In the genomic region with DNA sequence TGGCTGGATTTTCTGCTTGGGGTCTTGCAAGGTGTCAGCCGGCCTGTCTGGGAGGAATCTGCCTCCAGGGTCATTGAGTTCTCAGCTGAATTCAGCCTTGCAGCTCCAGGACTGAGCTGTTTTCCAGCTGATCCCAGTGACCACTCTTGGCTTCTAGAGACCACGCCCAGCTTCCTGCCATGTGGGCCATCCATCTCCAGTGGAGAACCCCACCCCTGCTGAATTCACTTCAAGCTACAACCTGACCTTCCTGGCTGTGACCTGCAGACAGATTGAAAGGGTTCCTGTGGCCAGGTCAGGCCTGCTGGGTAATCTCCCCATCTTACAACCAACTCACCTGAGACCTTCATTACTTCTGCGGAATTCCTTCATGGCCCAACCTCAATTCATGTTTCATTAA, we compare ENCODE assay signal across 31 cellular contexts. TPM values are rescaled to one million over a fixed set of nuclear protein-coding genes. Genes with fewer than 3 reads are reported as not detected.
"Had no signal": no experiment of that assay in that cellular context is flagged by ENCODE, and none has a peak within 500 bp of the region (broad histone marks: within the 10 kb centered on the region; RNA-seq: fewer than 3 reads in every experiment).

No MANE protein-coding gene starts in this region.

- DNase-seq: activated CD4-positive, alpha-beta T cell treated with anti-CD3 and anti-CD28 coated beads for 4 hours; activated CD4-positive, alpha-beta T cell treated with anti-CD3 and anti-CD28 coated beads, Interleukin-2, amount 50 U/mL, for 4 hours; activated gamma-delta T cell; activated naive CD4-positive, alpha-beta T cell treated with anti-CD3 and anti-CD28 coated beads, Interleukin-2, amount 10 ng/mL, durations not matched to agents 7 days and 5 days; activated naive CD8-positive, alpha-beta T cell treated with anti-CD3 and anti-CD28 coated beads, Interleukin-2, amount 10 ng/mL, durations not matched to agents 7 days and 5 days; activated T-cell treated with anti-CD3 and anti-CD28 coated beads, Interleukin-2, amount 50 U/mL, for 1 hour; amniotic stem cell; brain microvascular endothelial cell; cortex of kidney; effector memory CD8-positive, alpha-beta T cell; heart left ventricle; hypothalamus; left ventricle myocardium superior; naive B cell; nucleus accumbens; psoas muscle; stimulated activated CD4-positive, alpha-beta T cell treated with anti-CD3 and anti-CD28 coated beads, Interleukin-1b, Interleukin-23, amount 100 ng/mL, for 48 hours; stimulated activated CD4-positive, alpha-beta T cell treated with anti-CD3 and anti-CD28 coated beads, Interleukin-4, amount 100 ng/mL, for 4 hours; stimulated activated naive B cell treated with anti-CD40 and anti-IgM and Interleukin-4, amounts not matched to agents 10 μg/mL and 1 μg/mL and 100 μg/mL, for 72 hours; stomach; T-helper 1 cell; thyroid gland; upper lobe of left lung had no signal

- H3K4me2 ChIP-seq: smooth muscle cell had no signal

- H3K4me3 ChIP-seq: gastroesophageal sphincter, heart left ventricle, psoas muscle, smooth muscle cell, stomach, thyroid gland, upper lobe of left lung, vagina had no signal

- H3K4me1 ChIP-seq: gastroesophageal sphincter, heart left ventricle, parathyroid adenoma, psoas muscle, thyroid gland, upper lobe of left lung, vagina had no signal

- H3K4me1 Mint-ChIP-seq: activated naive CD8-positive, alpha-beta T cell treated with anti-CD3 and anti-CD28 coated beads, Interleukin-2, amount 10 ng/mL, durations not matched to agents 7 days and 5 days; naive B cell; stimulated activated naive B cell treated with anti-CD40 and anti-IgM and Interleukin-4, amounts not matched to agents 10 μg/mL and 1 μg/mL and 100 μg/mL, for 72 hours had no signal

- H3K9me3 Mint-ChIP-seq: activated naive CD4-positive, alpha-beta T cell treated with anti-CD3 and anti-CD28 coated beads, Interleukin-2, amount 10 ng/mL, durations not matched to agents 7 days and 5 days; activated naive CD8-positive, alpha-beta T cell treated with anti-CD3 and anti-CD28 coated beads, Interleukin-2, amount 10 ng/mL, durations not matched to agents 7 days and 5 days; effector memory CD8-positive, alpha-beta T cell; stimulated activated naive B cell treated with anti-CD40 and anti-IgM and Interleukin-4, amounts not matched to agents 10 μg/mL and 1 μg/mL and 100 μg/mL, for 72 hours; T-helper 2 cell treated with Interferon-gamma antibody and Interleukin-4, amounts not matched to agents 5 μg/mL and 100 μg/mL, for 36 hours had no signal

- H3K4me3 Mint-ChIP-seq: activated naive CD4-positive, alpha-beta T cell treated with anti-CD3 and anti-CD28 coated beads, Interleukin-2, amount 10 ng/mL, durations not matched to agents 7 days and 5 days; activated naive CD8-positive, alpha-beta T cell treated with anti-CD3 and anti-CD28 coated beads, Interleukin-2, amount 10 ng/mL, durations not matched to agents 7 days and 5 days; effector memory CD8-positive, alpha-beta T cell; naive B cell; stimulated activated naive B cell treated with anti-CD40 and anti-IgM and Interleukin-4, amounts not matched to agents 10 μg/mL and 1 μg/mL and 100 μg/mL, for 72 hours; T-helper 2 cell treated with Interferon-gamma antibody and Interleukin-4, amounts not matched to agents 5 μg/mL and 100 μg/mL, for 36 hours had no signal

- H3K79me2 ChIP-seq: parathyroid adenoma had no signal

- H3K27ac Mint-ChIP-seq: activated naive CD4-positive, alpha-beta T cell treated with anti-CD3 and anti-CD28 coated beads, Interleukin-2, amount 10 ng/mL, durations not matched to agents 7 days and 5 days; activated naive CD8-positive, alpha-beta T cell treated with anti-CD3 and anti-CD28 coated beads, Interleukin-2, amount 10 ng/mL, durations not matched to agents 7 days and 5 days; effector memory CD8-positive, alpha-beta T cell; naive B cell; stimulated activated naive B cell treated with anti-CD40 and anti-IgM and Interleukin-4, amounts not matched to agents 10 μg/mL and 1 μg/mL and 100 μg/mL, for 72 hours; T-helper 2 cell treated with Interferon-gamma antibody and Interleukin-4, amounts not matched to agents 5 μg/mL and 100 μg/mL, for 36 hours had no signal

- H3K9me3 ChIP-seq: gastroesophageal sphincter, heart left ventricle, psoas muscle, stomach, thyroid gland, upper lobe of left lung, vagina had no signal

- H3K36me3 Mint-ChIP-seq: activated naive CD4-positive, alpha-beta T cell treated with anti-CD3 and anti-CD28 coated beads, Interleukin-2, amount 10 ng/mL, durations not matched to agents 7 days and 5 days; activated naive CD8-positive, alpha-beta T cell treated with anti-CD3 and anti-CD28 coated beads, Interleukin-2, amount 10 ng/mL, durations not matched to agents 7 days and 5 days; naive B cell; stimulated activated naive B cell treated with anti-CD40 and anti-IgM and Interleukin-4, amounts not matched to agents 10 μg/mL and 1 μg/mL and 100 μg/mL, for 72 hours had no signal

- H3K27me3 ChIP-seq: brain microvascular endothelial cell, thyroid gland, upper lobe of left lung, vagina had no signal

- H2AFZ ChIP-seq: parathyroid adenoma had no signal

- H3K9ac ChIP-seq: parathyroid adenoma had no signal

- H3K27ac ChIP-seq: brain microvascular endothelial cell, gastroesophageal sphincter, heart left ventricle, parathyroid adenoma, psoas muscle, stomach, thyroid gland, upper lobe of left lung, vagina had no signal

- H3K27me3 Mint-ChIP-seq: activated naive CD8-positive, alpha-beta T cell treated with anti-CD3 and anti-CD28 coated beads, Interleukin-2, amount 10 ng/mL, durations not matched to agents 7 days and 5 days had no signal

- H3K36me3 ChIP-seq: brain microvascular endothelial cell, gastroesophageal sphincter, heart left ventricle, stomach, thyroid gland, upper lobe of left lung, vagina had no signal

RNA-seq across cellular contexts. Expression of a gene that starts 26.5 kb away (rescaled TPM):
- total RNA-seq: activated naive CD8-positive, alpha-beta T cell treated with anti-CD3 and anti-CD28 coated beads, Interleukin-2, amount 10 ng/mL, durations not matched to agents 7 days and 5 days; endothelial cell of umbilical vein; fibroblast of villous mesenchyme; lung microvascular endothelial cell; psoas muscle had no signal
